In genomic region chr1:42849944-42850343, GRCh38 we compare ENCODE assay signal across 21 cellular contexts.
"Had no signal": no experiment of that assay in that cellular context is flagged by ENCODE, and none has a peak within 500 bp of the region (broad histone marks: within the 10 kb centered on the region; RNA-seq: fewer than 3 reads in every experiment).

No MANE protein-coding gene starts in this region.

- H3K4me3 Mint-ChIP-seq: activated CD4-positive, alpha-beta T cell treated with anti-CD3 and anti-CD28 coated beads, Interleukin-2, amount 10 ng/mL, durations not matched to agents 7 days and 5 days; activated naive CD4-positive, alpha-beta T cell treated with anti-CD3 and anti-CD28 coated beads, Interleukin-2, amount 10 ng/mL, durations not matched to agents 7 days and 5 days; activated naive CD8-positive, alpha-beta T cell treated with anti-CD3 and anti-CD28 coated beads, Interleukin-2, amount 50 U/mL, for 24 hours; activated T-cell treated with anti-CD3 and anti-CD28 coated beads, Interleukin-2, amount 50 U/mL, for 72 hours; dendritic cell treated with granulocyte-macrophage colony-stimulating factor and Interleukin-4, amounts not matched to agents 40 ng/mL and 50 ng/mL, for 4 days; natural killer cell; stimulated activated effector memory CD8-positive, alpha-beta T cell treated with anti-CD3 and anti-CD28 coated beads, Interleukin-12 subunit alpha, Interleukin-12 subunit beta, amount 100 ng/mL, for 72 hours; stimulated activated naive CD8-positive, alpha-beta T cell treated with anti-CD3 and anti-CD28 coated beads, Interleukin-15, amount 100 ng/mL, for 72 hours; T-cell had no signal

- H3K27me3 Mint-ChIP-seq: activated CD4-positive, alpha-beta T cell treated with anti-CD3 and anti-CD28 coated beads, Interleukin-2, amount 10 ng/mL, durations not matched to agents 7 days and 5 days; activated naive CD4-positive, alpha-beta T cell treated with anti-CD3 and anti-CD28 coated beads, Interleukin-2, amount 10 ng/mL, durations not matched to agents 7 days and 5 days; activated naive CD8-positive, alpha-beta T cell treated with anti-CD3 and anti-CD28 coated beads, Interleukin-2, amount 50 U/mL, for 24 hours; dendritic cell treated with granulocyte-macrophage colony-stimulating factor and Interleukin-4, amounts not matched to agents 40 ng/mL and 50 ng/mL, for 4 days; stimulated activated naive CD8-positive, alpha-beta T cell treated with anti-CD3 and anti-CD28 coated beads, Interleukin-15, amount 100 ng/mL, for 72 hours; T-cell had no signal

- H3K27me3 ChIP-seq: body of pancreas, foreskin keratinocyte, tibial artery had no signal

- ATAC-seq: activated naive CD8-positive, alpha-beta T cell treated with anti-CD3 and anti-CD28 coated beads, Interleukin-2, amount 50 U/mL, for 24 hours; activated T-cell treated with anti-CD3 and anti-CD28 coated beads, Interleukin-2, amount 50 U/mL, for 72 hours; body of pancreas; foreskin keratinocyte; natural killer cell; stimulated activated effector memory CD8-positive, alpha-beta T cell treated with anti-CD3 and anti-CD28 coated beads, Interleukin-12 subunit alpha, Interleukin-12 subunit beta, amount 100 ng/mL, for 72 hours; stimulated activated naive CD8-positive, alpha-beta T cell treated with anti-CD3 and anti-CD28 coated beads, Interleukin-15, amount 100 ng/mL, for 72 hours; T-cell had no signal

- H3K9me3 ChIP-seq: body of pancreas, prostate gland had no signal

- DNase-seq: activated CD4-positive, alpha-beta T cell treated with anti-CD3 and anti-CD28 coated beads, Interleukin-2, amount 10 ng/mL, durations not matched to agents 7 days and 5 days; activated CD8-positive, alpha-beta memory T cell treated with anti-CD3 and anti-CD28 coated beads, Interleukin-2, amount 50 U/mL, for 48 hours; activated effector memory CD4-positive, alpha-beta T cell treated with anti-CD3 and anti-CD28 coated beads, Interleukin-2, amount 50 U/mL, for 16 hours; activated naive CD4-positive, alpha-beta T cell treated with anti-CD3 and anti-CD28 coated beads, Interleukin-2, amount 10 ng/mL, durations not matched to agents 7 days and 5 days; activated naive CD8-positive, alpha-beta T cell treated with anti-CD3 and anti-CD28 coated beads, Interleukin-2, amount 50 U/mL, for 24 hours; activated T-cell treated with anti-CD3 and anti-CD28 coated beads, Interleukin-2, amount 50 U/mL, for 72 hours; anterior cingulate cortex; body of pancreas; effector CD4-positive, alpha-beta T cell; foreskin keratinocyte; left ventricle myocardium inferior; natural killer cell; stimulated activated CD4-positive, alpha-beta T cell treated with anti-CD3 and anti-CD28 coated beads, Interleukin-12 subunit alpha, Interleukin-12 subunit beta, amount 100 ng/mL, for 4 hours; stimulated activated naive CD8-positive, alpha-beta T cell treated with anti-CD3 and anti-CD28 coated beads, Interleukin-15, amount 100 ng/mL, for 72 hours; T-cell; T1000; tibial artery had no signal

- H3K36me3 Mint-ChIP-seq: natural killer cell had no signal

- H3K4me1 ChIP-seq: prostate gland had no signal

- H3K9me3 Mint-ChIP-seq: natural killer cell; stimulated activated effector memory CD8-positive, alpha-beta T cell treated with anti-CD3 and anti-CD28 coated beads, Interleukin-12 subunit alpha, Interleukin-12 subunit beta, amount 100 ng/mL, for 72 hours had no signal

- H3K27ac ChIP-seq: body of pancreas, foreskin keratinocyte, left ventricle myocardium inferior, prostate gland, tibial artery had no signal

- FAIRE-seq: endometrium had no signal

- H3K4me3 ChIP-seq: body of pancreas, left ventricle myocardium inferior, prostate gland, tibial artery had no signal

- H3K27ac Mint-ChIP-seq: activated CD4-positive, alpha-beta T cell treated with anti-CD3 and anti-CD28 coated beads, Interleukin-2, amount 10 ng/mL, durations not matched to agents 7 days and 5 days; activated naive CD4-positive, alpha-beta T cell treated with anti-CD3 and anti-CD28 coated beads, Interleukin-2, amount 10 ng/mL, durations not matched to agents 7 days and 5 days; activated naive CD8-positive, alpha-beta T cell treated with anti-CD3 and anti-CD28 coated beads, Interleukin-2, amount 50 U/mL, for 24 hours; dendritic cell treated with granulocyte-macrophage colony-stimulating factor and Interleukin-4, amounts not matched to agents 40 ng/mL and 50 ng/mL, for 4 days; natural killer cell; stimulated activated effector memory CD8-positive, alpha-beta T cell treated with anti-CD3 and anti-CD28 coated beads, Interleukin-12 subunit alpha, Interleukin-12 subunit beta, amount 100 ng/mL, for 72 hours; T-cell had no signal
